9 cellular contexts compared by ENCODE assay signal in genomic region chr20:5835870-5836269, GRCh38.
DNase-seq lines count a peak whose midpoint lies in the region; ATAC-seq and TF ChIP-seq lines count a peak whose summit lies in the region.
"Had no signal": no experiment of that assay in that cellular context is flagged by ENCODE, and none has a peak within 500 bp of the region (broad histone marks: within the 10 kb centered on the region; RNA-seq: fewer than 3 reads in every experiment).

No MANE protein-coding gene starts in this region.

- H3K27ac Mint-ChIP-seq in activated CD4-positive, alpha-beta T cell treated with anti-CD3 and anti-CD28 coated beads for 36 hours = peak overlapping the region; percentile 53
- H3K27ac Mint-ChIP-seq in stimulated activated memory B cell treated with anti-CD40 and anti-IgM and Interleukin-4, amounts not matched to agents 10 μg/mL and 1 μg/mL and 100 μg/mL, for 72 hours = no peak overlapping the region

- H3K36me3 ChIP-seq in WERI-Rb-1 (no peaks in the 10 kb centered on the region), skeletal muscle satellite cell (ENCODE audit: insufficient read depth, low read length) (no peaks in the 10 kb centered on the region), neuronal stem cell (replicated peaks in 1 of 2; ENCODE audit: control insufficient read depth in 2 of 2, insufficient read depth in 2 of 2, low read length in 2 of 2) (no peaks in the 10 kb centered on the region)

- H2BK12ac ChIP-seq in neuronal stem cell (ENCODE audit: low read length) = no peak overlapping the region

- peak overlapping the region; percentile 61 for H3K4me2 ChIP-seq in skeletal muscle satellite cell (ENCODE audit: low read length)
- no peak overlapping the region for H3K4me2 ChIP-seq in neuronal stem cell (ENCODE audit: insufficient read depth, low read length, poor library complexity, severe bottlenecking)

- no peak overlapping the region for H4K8ac ChIP-seq in neuronal stem cell (ENCODE audit: low read depth, low read length)

- POLR2A ChIA-PET in activated CD4-positive, alpha-beta T cell treated with anti-CD3 and anti-CD28 coated beads for 36 hours (lab: Charles Lee) = no interaction called here

- peaks cover 31% of the 10 kb centered on the region for H3K4me1 Mint-ChIP-seq in activated CD4-positive, alpha-beta T cell treated with anti-CD3 and anti-CD28 coated beads for 36 hours
- peaks cover 13% of the 10 kb centered on the region for H3K4me1 Mint-ChIP-seq in stimulated activated memory B cell treated with anti-CD40 and anti-IgM and Interleukin-4, amounts not matched to agents 10 μg/mL and 1 μg/mL and 100 μg/mL, for 72 hours

- no peak overlapping the region for H3K4ac ChIP-seq in neuronal stem cell (ENCODE audit: low read length)

- H3K23ac ChIP-seq in neuronal stem cell (ENCODE audit: low read depth, low read length, poor library complexity) = no peak overlapping the region

- no peak overlapping the region for H2BK120ac ChIP-seq in neuronal stem cell (ENCODE audit: low read depth, low read length)

- intact Hi-C loops in activated CD4-positive, alpha-beta T cell treated with anti-CD3 and anti-CD28 coated beads for 36 hours (cut with DNase I, micrococcal nuclease) = loop anchor here in 1 of 2 experiments (1.0 kb wide), 1 partner anchor 8 kb away; no protein-coding TSS in a partner anchor

- H3K4me3 ChIP-seq in WERI-Rb-1 (ENCODE audit: low read depth, low read length) (no peak overlapping the region), fibroblast of mammary gland (ENCODE audit: control insufficient read depth, low read depth, low read length) (no peak overlapping the region), skeletal muscle satellite cell (ENCODE audit: low read length) (no peak overlapping the region), neuronal stem cell (ENCODE audit: low read length in 2 of 2) (no peak overlapping the region)

- no peak for DNase-seq in activated CD4-positive, alpha-beta T cell treated with anti-CD3 and anti-CD28 coated beads for 36 hours
- no peak for DNase-seq in activated CD4-positive, alpha-beta T cell treated with anti-CD3 and anti-CD28 coated beads for 48 hours
- DNase-seq in WERI-Rb-1 (no peak), fibroblast of mammary gland (ENCODE audit: low read depth) (peak; percentile 51), HT-29 (ENCODE audit: low spot score) (no peak), neuronal stem cell (ENCODE audit: low spot score) (no peak)
- DNase-seq: activated CD4-positive, CD25-positive, alpha-beta regulatory T cell had no signal

- no peak overlapping the region for H3K9ac ChIP-seq in skeletal muscle satellite cell (ENCODE audit: low read depth, low read length)
- no peak overlapping the region for H3K9ac ChIP-seq in neuronal stem cell (ENCODE audit: low read depth, low read length, poor library complexity)

- no peak overlapping the region for H4K91ac ChIP-seq in neuronal stem cell (ENCODE audit: low read depth, low read length, poor library complexity)

- H3K27ac ChIP-seq in WERI-Rb-1 (peak overlapping the region; percentile 57), neuronal stem cell (replicated peaks; ENCODE audit: low read length) (no peak overlapping the region)

- no peak overlapping the region for H2BK5ac ChIP-seq in neuronal stem cell (ENCODE audit: low read length)

- no peak overlapping the region for H2AK5ac ChIP-seq in neuronal stem cell (ENCODE audit: low read depth, low read length)

- no peak for TF ChIP-seq CTCF in WERI-Rb-1 (IDR thresholded peaks at IDR 0.05; ENCODE audit: low read depth, low read length)
- no peak for TF ChIP-seq CTCF in fibroblast of mammary gland (conservative IDR thresholded peaks at IDR 0.05; ENCODE audit: control insufficient read depth, insufficient read depth, low read depth, low read length)

- H3K9me3 ChIP-seq in WERI-Rb-1 (ENCODE audit: severe bottlenecking) (no peaks in the 10 kb centered on the region), skeletal muscle satellite cell (replicated peaks; ENCODE audit: low read length) (no peaks in the 10 kb centered on the region), neuronal stem cell (replicated peaks in 1 of 2; ENCODE audit: control insufficient read depth in 2 of 2, insufficient read depth in 1 of 2, low read depth in 1 of 2, low read length in 2 of 2) (no peaks in the 10 kb centered on the region)

- H2AFZ ChIP-seq in neuronal stem cell (ENCODE audit: low read length) = no peak overlapping the region

- no peak overlapping the region for H2BK15ac ChIP-seq in neuronal stem cell (ENCODE audit: low read length)

- no peak overlapping the region for H3K4me3 Mint-ChIP-seq in activated CD4-positive, alpha-beta T cell treated with anti-CD3 and anti-CD28 coated beads for 36 hours
- no peak overlapping the region for H3K4me3 Mint-ChIP-seq in stimulated activated memory B cell treated with anti-CD40 and anti-IgM and Interleukin-4, amounts not matched to agents 10 μg/mL and 1 μg/mL and 100 μg/mL, for 72 hours

- H3K4me1 ChIP-seq in skeletal muscle satellite cell (ENCODE audit: control insufficient read depth, insufficient read depth, low read length) = peaks cover 15% of the 10 kb centered on the region
- H3K4me1 ChIP-seq in neuronal stem cell (ENCODE audit: control insufficient read depth in 2 of 2, insufficient read depth in 1 of 2, low read depth in 1 of 2, low read length in 2 of 2) = peaks cover 0 to 2% of the 10 kb centered on the region in 2 donors

- no peaks in the 10 kb centered on the region for H3K27me3 ChIP-seq in WERI-Rb-1 (ENCODE audit: insufficient read depth, low read depth, severe bottlenecking)
- H3K27me3 ChIP-seq in skeletal muscle satellite cell (ENCODE audit: control insufficient read depth, insufficient read depth, low read length) = no peaks in the 10 kb centered on the region
- no peaks in the 10 kb centered on the region for H3K27me3 ChIP-seq in neuronal stem cell (ENCODE audit: control insufficient read depth in 3 of 3, insufficient read depth in 3 of 3, low read depth in 1 of 3, low read length in 3 of 3)

- no peaks in the 10 kb centered on the region for H3K79me1 ChIP-seq in neuronal stem cell (ENCODE audit: low read depth, low read length)

- CTCF ChIA-PET in activated CD4-positive, alpha-beta T cell treated with anti-CD3 and anti-CD28 coated beads for 36 hours (lab: Charles Lee) = interaction anchor here (0.7 to 2.5 kb wide), 3 partner anchors 19 to 213 kb away, joined by 3 to 10 read pairs (median 4); no protein-coding TSS in a partner anchor

- peaks cover 2% of the 10 kb centered on the region for H3K9me3 Mint-ChIP-seq in activated CD4-positive, alpha-beta T cell treated with anti-CD3 and anti-CD28 coated beads for 36 hours (ENCODE audit: low read depth)
- peaks cover 6% of the 10 kb centered on the region for H3K9me3 Mint-ChIP-seq in stimulated activated memory B cell treated with anti-CD40 and anti-IgM and Interleukin-4, amounts not matched to agents 10 μg/mL and 1 μg/mL and 100 μg/mL, for 72 hours

- no peaks in the 10 kb centered on the region for H3K27me3 Mint-ChIP-seq in activated CD4-positive, alpha-beta T cell treated with anti-CD3 and anti-CD28 coated beads for 36 hours
- no peaks in the 10 kb centered on the region for H3K27me3 Mint-ChIP-seq in stimulated activated memory B cell treated with anti-CD40 and anti-IgM and Interleukin-4, amounts not matched to agents 10 μg/mL and 1 μg/mL and 100 μg/mL, for 72 hours

- peak; percentile 64 for ATAC-seq in activated CD4-positive, alpha-beta T cell treated with anti-CD3 and anti-CD28 coated beads for 36 hours
- no peak for ATAC-seq in stimulated activated memory B cell treated with anti-CD40 and anti-IgM and Interleukin-4, amounts not matched to agents 10 μg/mL and 1 μg/mL and 100 μg/mL, for 72 hours

- H3K36me3 Mint-ChIP-seq in activated CD4-positive, alpha-beta T cell treated with anti-CD3 and anti-CD28 coated beads for 36 hours (ENCODE audit: low read depth) = peaks cover 1% of the 10 kb centered on the region
- peaks cover 38% of the 10 kb centered on the region for H3K36me3 Mint-ChIP-seq in stimulated activated memory B cell treated with anti-CD40 and anti-IgM and Interleukin-4, amounts not matched to agents 10 μg/mL and 1 μg/mL and 100 μg/mL, for 72 hours

- H3K18ac ChIP-seq in neuronal stem cell (ENCODE audit: low read length) = no peak overlapping the region

- no peak overlapping the region for H3K14ac ChIP-seq in neuronal stem cell (ENCODE audit: low read length)

- no CpG with 5 or more reads among the region's 4 CpGs for WGBS in neuronal stem cell (ENCODE audit: extremely low coverage in 2 of 2, insufficient read length in 2 of 2, insufficient replicate concordance in 1 of 2), 2 donors
